ENCODE assay signal across 8 cellular contexts in the genomic region with DNA sequence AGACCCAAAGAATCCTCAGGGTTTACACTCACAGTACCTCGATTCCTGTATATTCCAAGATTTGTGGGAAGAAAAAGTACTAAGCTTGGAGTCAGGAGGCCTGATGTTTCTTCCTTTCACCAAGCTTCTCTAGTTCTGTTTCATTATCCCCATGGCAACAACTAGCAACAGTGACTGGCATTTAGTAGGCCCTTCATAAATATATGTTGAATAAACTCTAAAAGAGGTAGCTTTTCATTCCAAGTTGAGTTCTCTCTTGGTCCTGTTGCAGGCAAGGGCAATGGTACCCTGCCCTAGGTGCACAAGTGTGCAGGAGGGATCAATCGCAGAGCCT. TPM values are rescaled to one million over a fixed set of nuclear protein-coding genes. Genes with fewer than 3 reads are reported as not detected.
DNase-seq lines count a peak whose midpoint lies in the region; ATAC-seq, FAIRE-seq and TF ChIP-seq lines count a peak whose summit lies in the region.

No MANE protein-coding gene starts in this region.

- H3K36me3 ChIP-seq in GM23248 (ENCODE audit: low read depth) (peaks cover 7% of the 10 kb centered on the region; the same call in 1 of the 2 replicates), SU-DHL-6 (ENCODE audit: low read length) (peaks cover 4% of the 10 kb centered on the region; the same call in 1 of the 2 replicates), pancreas (no peaks in the 10 kb centered on the region)

- peak overlapping the region; percentile 86 for H2AFZ ChIP-seq in GM23248
- peak overlapping the region; percentile 76 for H2AFZ ChIP-seq in SU-DHL-6 (ENCODE audit: low read depth, low read length, severe bottlenecking)

- intact Hi-C loops in pancreas (cut with DNase I) = no loop called here

- TF ChIP-seq CTCF in AG09309 (IDR thresholded peaks at IDR 0.05; ENCODE audit: control insufficient read depth, insufficient read depth, low read depth, low read length, missing control alignments) = no peak
- TF ChIP-seq CTCF in SU-DHL-6 (IDR thresholded peaks at IDR 0.05; ENCODE audit: insufficient read depth, low read length, poor library complexity, severe bottlenecking) = no peak
- TF ChIP-seq CTCF in pancreas (IDR thresholded peaks at IDR 0.05) = no peak

- H3K4me2 ChIP-seq in GM23248 (ENCODE audit: unreplicated experiment) (peak overlapping the region; percentile 95), SU-DHL-6 (ENCODE audit: low read depth, low read length, poor library complexity, severe bottlenecking) (peak overlapping the region; percentile 79)

- 20 to 23% methylated on average over 2 of the region's 2 CpGs for WGBS in GM23248 (ENCODE audit: low coverage in 1 of 2, low lambda C conversion rate in 2 of 2, missing lambda C conversion rate in 2 of 2), 2 experiments
- WGBS in pancreas, 2 donors = 46 to 47% methylated on average over 2 of the region's 2 CpGs

- H3F3A ChIP-seq in GM23248 (ENCODE audit: insufficient read depth) (peaks cover 30% of the 10 kb centered on the region), SU-DHL-6 (ENCODE audit: insufficient read depth) (0 out of 2 replicates have a peak, but pooled peaks cover 6% of the 10 kb centered on the region)

- peak; percentile 24 for DNase-seq in AG09309 (ENCODE audit: low read depth)
- peak; percentile 75 for DNase-seq in GM23248
- DNase-seq in fibroblast of gingiva (ENCODE audit: low read depth) = peak; percentile 70
- no peak for DNase-seq in pancreas
- no peak for DNase-seq in C1 segment of cervical spinal cord (lab: John Stamatoyannopoulos, UW)

- H3K9ac ChIP-seq in GM23248 (peak overlapping the region; percentile 98), SU-DHL-6 (ENCODE audit: low read length) (peak overlapping the region; percentile 88)

- H3K79me2 ChIP-seq in GM23248 (ENCODE audit: insufficient read depth) (peaks cover 54% of the 10 kb centered on the region), SU-DHL-6 (ENCODE audit: insufficient read depth, low read length) (peaks cover 37% of the 10 kb centered on the region)

- H3K9me3 ChIP-seq in GM23248 (ENCODE audit: low read depth) = no peaks in the 10 kb centered on the region
- no peaks in the 10 kb centered on the region for H3K9me3 ChIP-seq in SU-DHL-6 (ENCODE audit: insufficient read depth, low read length)
- no peaks in the 10 kb centered on the region for H3K9me3 ChIP-seq in pancreas

- H3K27me3 ChIP-seq in GM23248 (replicated peaks; ENCODE audit: insufficient read depth) (no peaks in the 10 kb centered on the region), SU-DHL-6 (ENCODE audit: low read length) (no peaks in the 10 kb centered on the region), pancreas (no peaks in the 10 kb centered on the region)

- H4K20me1 ChIP-seq in GM23248 (ENCODE audit: insufficient read depth) (0 out of 2 replicates have a peak, but pooled peaks cover 7% of the 10 kb centered on the region), SU-DHL-6 (ENCODE audit: low read depth, low read length) (peaks cover 17% of the 10 kb centered on the region; the same call in 1 of the 2 replicates)

- ATAC-seq in pancreas = peak in 1 of 4 donors; percentile 3
- no peak for ATAC-seq in HG03432 (IDR thresholded peaks at IDR 0.05; ENCODE audit: unreplicated experiment)
- no peak for ATAC-seq in HG03442 (IDR thresholded peaks at IDR 0.05; ENCODE audit: unreplicated experiment)

- no peak for FAIRE-seq in pancreas (lab: Jason Lieb, UNC)

- peak overlapping the region; percentile 72 for H3K4me3 ChIP-seq in AG09309 (ENCODE audit: control insufficient read depth, low read depth, low read length)
- H3K4me3 ChIP-seq in GM23248 = peak overlapping the region; percentile 88
- peak overlapping the region; percentile 69 for H3K4me3 ChIP-seq in SU-DHL-6 (ENCODE audit: insufficient read depth, low read length, poor library complexity, severe bottlenecking)
- H3K4me3 ChIP-seq in pancreas = peak overlapping the region; percentile 78 to 97 (median 85)

- H3K27ac ChIP-seq in GM23248 = peak overlapping the region; percentile 99
- peak overlapping the region; percentile 45 for H3K27ac ChIP-seq in SU-DHL-6 (ENCODE audit: low read depth, low read length)
- H3K27ac ChIP-seq in pancreas = peak overlapping the region; percentile 70 to 90 (median 87)

- no peaks in the 10 kb centered on the region for H3K9me2 ChIP-seq in GM23248 (ENCODE audit: insufficient read depth)
- no peaks in the 10 kb centered on the region for H3K9me2 ChIP-seq in SU-DHL-6 (replicated peaks; ENCODE audit: insufficient read depth, low read length)

- H3K4me1 ChIP-seq in GM23248 (ENCODE audit: insufficient read depth) (peaks cover 44% of the 10 kb centered on the region), pancreas (peaks cover 3 to 25% (median 7%) of the 10 kb centered on the region in 3 donors)

- in situ Hi-C loops in GM23248 (cut with MboI) = no loop called here

RNA-seq across cellular contexts. Expression of a gene that starts 0.5 kb away (rescaled TPM):
- total RNA-seq in GM23248 (2014; rRNA removed; shearing (Covaris generic)) = 104 and 124 TPM in 2 replicates
- polyA plus RNA-seq in GM23248 (2016; fragmentation: Nextera tagmentation; extraction: Ambion mirVana) (80.4 and 85.6 TPM in 2 replicates), pancreas (10 to 100 TPM; 22.0 to 32.5 TPM)
- 10 to 100 TPM; 20.1 to 52.5 (median 23.7) TPM for total RNA-seq in pancreas

RNA-seq across cellular contexts. Expression of a gene that starts 15.1 kb away (rescaled TPM):
- 85.7 and 108 TPM in 2 replicates for total RNA-seq in GM23248 (2014; rRNA removed; shearing (Covaris generic))
- 212 and 221 TPM in 2 replicates for polyA plus RNA-seq in GM23248 (2016; fragmentation: Nextera tagmentation; extraction: Ambion mirVana)
- total RNA-seq in pancreas = 10 to 100 TPM; 13.1 to 38.2 (median 32.3) TPM
- 100 to 1,000 TPM in 1 of 2 donors, 10 to 100 TPM in 1; 81.8 to 113 TPM for polyA plus RNA-seq in pancreas

RNA-seq across cellular contexts. Expression of a gene that starts 37.0 kb away (rescaled TPM):
- total RNA-seq in GM23248 (2014; rRNA removed; shearing (Covaris generic)) = 81.6 and 94.9 TPM in 2 replicates
- polyA plus RNA-seq in GM23248 (2016; fragmentation: Nextera tagmentation; extraction: Ambion mirVana) = 176 and 179 TPM in 2 replicates
- total RNA-seq in pancreas = 10 to 100 TPM; 34.9 to 52.2 (median 43.8) TPM
- polyA plus RNA-seq in pancreas = 10 to 100 TPM; 70.2 to 78.6 TPM

Comparison
In these comparisons a context has a peak if more than half of its experiments do, and no peak if none do; other contexts are left out.
1. DNase-seq: peak in AG09309 (single experiment), GM23248 (single experiment) and fibroblast of gingiva (single experiment); none in pancreas (0 of 6) and C1 segment of cervical spinal cord (0 of 14).
2. H3K27ac ChIP-seq: peak in every context shown above with its lines; median percentile 99 in GM23248; 87 in pancreas; 45 in SU-DHL-6.
3. Peak in every context shown above with its lines, with median percentiles within 50 percentile points of each other: H3K4me3 ChIP-seq.